9 cellular contexts compared by ENCODE assay signal in genomic region chr4:185362570-185362969, GRCh38. TPM values are rescaled to one million over a fixed set of nuclear protein-coding genes. Genes with fewer than 3 reads are reported as not detected.
DNase-seq lines count a peak whose midpoint lies in the region; ATAC-seq and TF ChIP-seq lines count a peak whose summit lies in the region.
"Not testable (repeated sequence)": the region's sequence is repeated elsewhere in the genome, so short reads cannot be mapped to it uniquely, and the experiment has no call there.
"Had no signal": no experiment of that assay in that cellular context is flagged by ENCODE, and none has a peak within 500 bp of the region (broad histone marks: within the 10 kb centered on the region; RNA-seq: fewer than 3 reads in every experiment).

No MANE protein-coding gene starts in this region.

- H3K27me3 Mint-ChIP-seq in osteocyte (ENCODE audit: unreplicated experiment), result not testable (repeated sequence)

- in situ Hi-C loops in astrocyte of the spinal cord (cut with HindIII; ENCODE audit: low sequenced_read_pairs), result not testable (repeated sequence)

- DNase-seq in astrocyte of the spinal cord (ENCODE audit: low read depth, low spot score) (peak; percentile 27), epithelial cell of esophagus (ENCODE audit: low read depth) (peak; percentile 36)
- not testable (repeated sequence) for DNase-seq in osteocyte (ENCODE audit: extremely low spot score, unreplicated experiment); tibial artery

- H3K27ac ChIP-seq in tibial artery, result peak overlapping the region; percentile 72 to 84

- peaks cover 61% of the 10 kb centered on the region for H3K4me1 Mint-ChIP-seq in osteocyte (ENCODE audit: unreplicated experiment)

- H3K36me3 ChIP-seq in tibial artery, result not testable (repeated sequence)

- intact Hi-C loops in tibial artery (cut with DNase I; ENCODE audit: low total_unique reads), result not testable (repeated sequence)

- not testable (repeated sequence) for H3K4me3 ChIP-seq in astrocyte of the spinal cord (ENCODE audit: low read depth, low read length); epithelial cell of esophagus (ENCODE audit: low read length); tibial artery

- H3K4me3 Mint-ChIP-seq in osteocyte (ENCODE audit: unreplicated experiment), result peak overlapping the region; percentile 14

- not testable (repeated sequence) for H3K9me3 Mint-ChIP-seq in osteocyte (ENCODE audit: unreplicated experiment)

- not testable (repeated sequence) for TF ChIP-seq CTCF in astrocyte of the spinal cord (IDR thresholded peaks at IDR 0.05; ENCODE audit: low read depth, low read length); epithelial cell of esophagus (IDR thresholded peaks at IDR 0.05; ENCODE audit: insufficient read depth, low read depth, low read length, missing control alignments); osteocyte (IDR thresholded peaks at IDR 0.05); tibial artery (IDR thresholded peaks at IDR 0.05)

- H3K36me3 Mint-ChIP-seq in osteocyte (ENCODE audit: unreplicated experiment), result peaks cover 22% of the 10 kb centered on the region

- not testable (repeated sequence) for H3K9me3 ChIP-seq in tibial artery

- ATAC-seq in GM18498 (IDR thresholded peaks at IDR 0.05; ENCODE audit: unreplicated experiment), result peak; percentile 58
- ATAC-seq in GM19463 (IDR thresholded peaks at IDR 0.05; ENCODE audit: unreplicated experiment), result peak; percentile 65
- peak; percentile 76 for ATAC-seq in HG02870 (IDR thresholded peaks at IDR 0.05; ENCODE audit: unreplicated experiment)
- ATAC-seq in HG03565 (IDR thresholded peaks at IDR 0.05; ENCODE audit: unreplicated experiment), result peak; percentile 41

- not testable (repeated sequence) for H3K27me3 ChIP-seq in tibial artery

- H3K27ac Mint-ChIP-seq in osteocyte (ENCODE audit: unreplicated experiment), result peak overlapping the region; percentile 87

- peaks cover 0 to 68% (median 15%) of the 10 kb centered on the region in 4 donors for H3K4me1 ChIP-seq in tibial artery

RNA-seq across cellular contexts. Expression of gene LRP2BP, which starts 33.2 kb away (rescaled TPM):
- total RNA-seq in osteocyte, result 0.31 and 0.59 TPM in 2 replicates
- total RNA-seq: G401 had no signal

RNA-seq across cellular contexts. Expression of gene ANKRD37, which starts 34.1 kb away (rescaled TPM):
- 4.2 and 5.3 TPM in 2 replicates for total RNA-seq in osteocyte
